Comparison of ENCODE assay signal across 15 cellular contexts in genomic region chr4:88880501-88881226, GRCh38.
DNase-seq lines count a peak whose midpoint lies in the region; ATAC-seq and TF ChIP-seq lines count a peak whose summit lies in the region.
"Had no signal": no experiment of that assay in that cellular context is flagged by ENCODE, and none has a peak within 500 bp of the region (broad histone marks: within the 10 kb centered on the region; RNA-seq: fewer than 3 reads in every experiment).

No MANE protein-coding gene starts in this region.

- H3T11ph ChIP-seq in H9 (ENCODE audit: low read length), result no peak overlapping the region

- H4K5ac ChIP-seq in H9 (ENCODE audit: insufficient read length, low read depth, low read length), result no peak overlapping the region

- no peak overlapping the region for H3K27ac ChIP-seq in H9 (ENCODE audit: insufficient read length, low read depth, low read length)
- no peak overlapping the region for H3K27ac ChIP-seq in osteoblast (ENCODE audit: low read depth, low read length)
- H3K27ac ChIP-seq: thoracic aorta had no signal

- no peak overlapping the region for H2BK120ac ChIP-seq in H9 (ENCODE audit: low read depth, low read length, poor library complexity, severe bottlenecking)

- no peaks in the 10 kb centered on the region for H3K23me2 ChIP-seq in H9 (ENCODE audit: insufficient read length, low read depth, low read length, poor library complexity, severe bottlenecking)

- H2BK15ac ChIP-seq in H9 (ENCODE audit: low read depth, low read length), result no peak overlapping the region

- no peak overlapping the region for H3K18ac ChIP-seq in H9 (ENCODE audit: insufficient read length, low read depth, low read length)

- no peak overlapping the region for H3K9ac ChIP-seq in H9 (ENCODE audit: extremely low read depth, insufficient read length, low read length)

- DNase-seq in H9, result no peak
- peak; percentile 44 for DNase-seq in NCI-H1436 (lab: John Stamatoyannopoulos, UW)
- peak; percentile 44 for DNase-seq in T1000 (lab: John Stamatoyannopoulos, UW)
- DNase-seq in osteoblast (ENCODE audit: insufficient read length, low spot score, missing footprints), result no peak
- no peak for DNase-seq in stimulated activated CD4-positive, alpha-beta T cell treated with anti-CD3 and anti-CD28 coated beads, Interleukin-1b, Interleukin-23, amount 100 ng/mL, for 48 hours
- DNase-seq: activated CD8-positive, alpha-beta memory T cell treated with anti-CD3 and anti-CD28 coated beads, Interleukin-2, amount 10 ng/mL, durations not matched to agents 7 days and 5 days; activated naive CD8-positive, alpha-beta T cell treated with anti-CD3 and anti-CD28 coated beads, Interleukin-2, amount 50 U/mL, for 24 hours; CD8-positive, alpha-beta memory T cell; dermis blood vessel endothelial cell; immature natural killer cell; NCI-H1694 treated with DMSO at 0.1 percent for 48 hours; T-helper 9 cell had no signal

- no peak overlapping the region for H3K4me3 Mint-ChIP-seq in H9
- H3K4me3 Mint-ChIP-seq: activated CD8-positive, alpha-beta memory T cell treated with anti-CD3 and anti-CD28 coated beads, Interleukin-2, amount 10 ng/mL, durations not matched to agents 7 days and 5 days; activated naive CD8-positive, alpha-beta T cell treated with anti-CD3 and anti-CD28 coated beads, Interleukin-2, amount 50 U/mL, for 24 hours; CD8-positive, alpha-beta memory T cell; immature natural killer cell had no signal

- no peaks in the 10 kb centered on the region for H3K79me2 ChIP-seq in H9 (ENCODE audit: insufficient read depth, low read length)
- H3K79me2 ChIP-seq in osteoblast (ENCODE audit: insufficient read depth, low read length), result no peaks in the 10 kb centered on the region

- no peak overlapping the region for H3K14ac ChIP-seq in H9 (ENCODE audit: insufficient read depth, low read length)

- no peaks in the 10 kb centered on the region for H3K36me3 Mint-ChIP-seq in H9 (ENCODE audit: insufficient read depth in 1 of 3, low read depth in 3 of 3)
- H3K36me3 Mint-ChIP-seq: activated CD8-positive, alpha-beta memory T cell treated with anti-CD3 and anti-CD28 coated beads, Interleukin-2, amount 10 ng/mL, durations not matched to agents 7 days and 5 days; CD8-positive, alpha-beta memory T cell; immature natural killer cell had no signal

- peak overlapping the region; percentile 47 to 92 (median 53); a peak in 6 of 7 replicates for H3K27ac Mint-ChIP-seq in H9
- H3K27ac Mint-ChIP-seq: activated CD8-positive, alpha-beta memory T cell treated with anti-CD3 and anti-CD28 coated beads, Interleukin-2, amount 10 ng/mL, durations not matched to agents 7 days and 5 days; activated naive CD8-positive, alpha-beta T cell treated with anti-CD3 and anti-CD28 coated beads, Interleukin-2, amount 50 U/mL, for 24 hours; CD8-positive, alpha-beta memory T cell; immature natural killer cell had no signal

- no peak overlapping the region for H2BK5ac ChIP-seq in H9 (ENCODE audit: insufficient read length, low read length)

- H3K9me3 Mint-ChIP-seq in H9, result peaks cover 0 to 3% of the 10 kb centered on the region in 2 experiments; a peak in 2 of 5 replicates
- H3K9me3 Mint-ChIP-seq: activated naive CD8-positive, alpha-beta T cell treated with anti-CD3 and anti-CD28 coated beads, Interleukin-2, amount 50 U/mL, for 24 hours had no signal

- no peak overlapping the region for H3K4me2 ChIP-seq in H9 (ENCODE audit: insufficient read depth, insufficient read length, low read length)
- H3K4me2 ChIP-seq in osteoblast (ENCODE audit: insufficient read depth, low read length), result peak overlapping the region; percentile 53

- no peak for TF ChIP-seq CTCF in H9 (conservative IDR thresholded peaks at IDR 0.05)
- TF ChIP-seq CTCF in osteoblast (IDR thresholded peaks at IDR 0.05; ENCODE audit: extremely low read depth, low read depth, low read length), result no peak

- H2BK20ac ChIP-seq in H9 (ENCODE audit: low read depth, low read length, poor library complexity, severe bottlenecking), result no peak overlapping the region

- H4K20me1 ChIP-seq in H9 (ENCODE audit: control insufficient read depth, insufficient read depth, insufficient read length) (no peaks in the 10 kb centered on the region), osteoblast (ENCODE audit: insufficient read depth, low read length) (no peaks in the 10 kb centered on the region)

- H3K4ac ChIP-seq in H9 (ENCODE audit: low read depth, low read length), result no peak overlapping the region

- no peaks in the 10 kb centered on the region for H3K27me3 Mint-ChIP-seq in H9 (ENCODE audit: low read depth)

- H3K4me1 Mint-ChIP-seq in H9, result peaks cover 15 to 17% of the 10 kb centered on the region in 2 experiments
- H3K4me1 Mint-ChIP-seq: activated CD8-positive, alpha-beta memory T cell treated with anti-CD3 and anti-CD28 coated beads, Interleukin-2, amount 10 ng/mL, durations not matched to agents 7 days and 5 days; activated naive CD8-positive, alpha-beta T cell treated with anti-CD3 and anti-CD28 coated beads, Interleukin-2, amount 50 U/mL, for 24 hours; immature natural killer cell had no signal

- H3K4me3 ChIP-seq in osteoblast (ENCODE audit: insufficient read depth, low read length), result peak overlapping the region; percentile 30
- H3K4me3 ChIP-seq: thoracic aorta had no signal

- H3K9me3 ChIP-seq in H9 (ENCODE audit: control insufficient read depth, low read depth, low read length) (no peaks in the 10 kb centered on the region), osteoblast (ENCODE audit: low read depth, low read length) (no peaks in the 10 kb centered on the region)
- H3K9me3 ChIP-seq: thoracic aorta had no signal

- H4K91ac ChIP-seq in H9 (ENCODE audit: insufficient read length, low read depth, low read length), result no peak overlapping the region

- no peak for ATAC-seq in GM19395 (IDR thresholded peaks at IDR 0.05; ENCODE audit: unreplicated experiment)
- no peak for ATAC-seq in HG03108 (IDR thresholded peaks at IDR 0.05; ENCODE audit: unreplicated experiment)
- ATAC-seq: activated CD8-positive, alpha-beta memory T cell treated with anti-CD3 and anti-CD28 coated beads, Interleukin-2, amount 10 ng/mL, durations not matched to agents 7 days and 5 days; activated naive CD8-positive, alpha-beta T cell treated with anti-CD3 and anti-CD28 coated beads, Interleukin-2, amount 50 U/mL, for 24 hours had no signal

- H3K27me3 ChIP-seq in H9 (ENCODE audit: insufficient read depth, low read length) (no peaks in the 10 kb centered on the region), osteoblast (ENCODE audit: insufficient read depth, low read length) (no peaks in the 10 kb centered on the region)

- no CpG with 5 or more reads among the region's 11 CpGs for WGBS in H9 (ENCODE audit: extremely low coverage, insufficient read length, low lambda C conversion rate)

- H2AK5ac ChIP-seq in H9 (ENCODE audit: insufficient read length, low read length), result no peak overlapping the region

- H3K36me3 ChIP-seq in osteoblast (ENCODE audit: insufficient read depth, low read length), result no peaks in the 10 kb centered on the region
- H3K36me3 ChIP-seq: thoracic aorta had no signal

- no peak overlapping the region for H2BK12ac ChIP-seq in H9 (ENCODE audit: insufficient read length, low read depth, low read length)

- H4K8ac ChIP-seq in H9 (replicated peaks; ENCODE audit: insufficient read length, low read depth, low read length), result no peak overlapping the region

- no peak overlapping the region for H2AFZ ChIP-seq in H9 (ENCODE audit: low read length)
- H2AFZ ChIP-seq in osteoblast (ENCODE audit: low read length), result peak overlapping the region; percentile 80

- no peak overlapping the region for H3K23ac ChIP-seq in H9 (ENCODE audit: insufficient read length, low read depth, low read length)

- H3K56ac ChIP-seq in H9 (ENCODE audit: insufficient read length, low read depth, low read length), result no peak overlapping the region

- H3K79me1 ChIP-seq in H9 (ENCODE audit: insufficient read depth, low read depth, low read length, poor library complexity, severe bottlenecking), result peaks cover 3% of the 10 kb centered on the region

- no peaks in the 10 kb centered on the region for H3K4me1 ChIP-seq in H9 (ENCODE audit: insufficient read depth, low read length)
- H3K4me1 ChIP-seq in osteoblast (ENCODE audit: insufficient read depth, low read length), result peaks cover 10% of the 10 kb centered on the region

Comparison
In these comparisons a context has a peak if more than half of its experiments do, and no peak if none do; other contexts are left out.
1. DNase-seq: peak in NCI-H1436 (single experiment) and T1000 (single experiment); none in H9 (single experiment), osteoblast (single experiment) and stimulated activated CD4-positive, alpha-beta T cell treated with anti-CD3 and anti-CD28 coated beads, Interleukin-1b, Interleukin-23, amount 100 ng/mL, for 48 hours (single experiment).